ENCODE assay signal across 12 cellular contexts in the genomic region with DNA sequence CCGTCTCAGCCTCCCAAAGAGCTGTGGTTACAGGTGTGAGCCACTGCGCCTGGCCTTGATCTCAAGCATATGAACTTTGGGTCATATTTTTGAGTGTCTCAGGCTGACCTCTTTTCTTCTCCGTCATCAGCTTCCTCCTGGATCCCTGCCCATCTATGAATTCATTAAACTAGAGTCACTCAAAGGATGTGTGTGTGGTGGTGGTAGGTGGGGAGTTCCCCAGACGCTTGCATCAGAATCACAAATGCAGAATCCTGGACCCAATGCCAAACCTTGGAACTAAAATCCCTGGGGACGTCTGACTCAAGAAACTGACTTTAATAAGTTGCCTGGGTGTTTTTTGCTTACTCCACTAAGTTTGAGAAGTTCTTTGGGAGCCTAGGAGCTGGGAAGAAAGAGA. TPM values are rescaled to one million over a fixed set of nuclear protein-coding genes. Genes with fewer than 3 reads are reported as not detected.
DNase-seq lines count a peak whose midpoint lies in the region; ATAC-seq, FAIRE-seq and TF ChIP-seq lines count a peak whose summit lies in the region.
"Had no signal": no experiment of that assay in that cellular context is flagged by ENCODE, and none has a peak within 500 bp of the region (broad histone marks: within the 10 kb centered on the region; RNA-seq: fewer than 3 reads in every experiment).

No MANE protein-coding gene starts in this region.

- H3K4me2 ChIP-seq in GM12878 (ENCODE audit: control insufficient read depth, insufficient read depth), result no peak overlapping the region

- CTCF ChIA-PET in activated CD8-positive, alpha-beta T cell treated with anti-CD3 and anti-CD28 coated beads for 36 hours (lab: Charles Lee), result interaction anchor here (1.5 kb wide), 1 partner anchor 16 kb away, joined by 4 read pairs; no protein-coding TSS in a partner anchor
- CTCF ChIA-PET in activated CD8-positive, alpha-beta T cell treated with anti-CD3 and anti-CD28 coated beads, Interleukin-2, amount 10 ng/mL, durations not matched to agents 7 days and 5 days (lab: Charles Lee), result no interaction called here
- CTCF ChIA-PET in GM12878 (lab: Yijun Ruan, JAX), result interaction anchor here (1.0 kb wide), 1 partner anchor 15 kb away, joined by 4 read pairs; no protein-coding TSS in a partner anchor

- no peak overlapping the region for H3K4me3 Mint-ChIP-seq in activated CD8-positive, alpha-beta T cell treated with anti-CD3 and anti-CD28 coated beads for 36 hours
- H3K4me3 Mint-ChIP-seq in activated CD8-positive, alpha-beta T cell treated with anti-CD3 and anti-CD28 coated beads, Interleukin-2, amount 10 ng/mL, durations not matched to agents 7 days and 5 days, result no peak overlapping the region
- H3K4me3 Mint-ChIP-seq: activated T-cell treated with anti-CD3 and anti-CD28 coated beads, Interleukin-2, amount 50 U/mL, for 24 hours; B cell had no signal

- no peak overlapping the region for H3K9ac ChIP-seq in GM12878 (ENCODE audit: control insufficient read depth, insufficient read depth, low read length)

- FAIRE-seq in GM12878 (lab: Jason Lieb, UNC), result no peak

- H3K36me3 ChIP-seq in GM12878 (ENCODE audit: control insufficient read depth in 2 of 2, insufficient read depth in 2 of 2, low read length in 1 of 2), result no peaks in the 10 kb centered on the region
- H3K36me3 ChIP-seq in uterus, result no peaks in the 10 kb centered on the region
- H3K36me3 ChIP-seq: upper lobe of left lung had no signal

- DNase-seq in activated CD8-positive, alpha-beta T cell treated with anti-CD3 and anti-CD28 coated beads for 36 hours, result peak; percentile 62
- no peak for DNase-seq in activated CD8-positive, alpha-beta T cell treated with anti-CD3 and anti-CD28 coated beads, Interleukin-2, amount 10 ng/mL, durations not matched to agents 7 days and 5 days
- no peak for DNase-seq in GM12878 (ENCODE audit: low read depth, low spot score)
- DNase-seq in right cardiac atrium, result peak in 2 of 3 donors; percentile 35 to 39
- DNase-seq in uterus, result peak; percentile 37 to 71
- DNase-seq in NCI-H524 (lab: John Stamatoyannopoulos, UW), result no peak
- DNase-seq: activated T-cell treated with anti-CD3 and anti-CD28 coated beads, Interleukin-2, amount 50 U/mL, for 24 hours; NCI-H2029 treated with DMSO at 0.1 percent for 48 hours had no signal

- peak overlapping the region; percentile 60 for H3K27ac Mint-ChIP-seq in activated CD8-positive, alpha-beta T cell treated with anti-CD3 and anti-CD28 coated beads for 36 hours
- H3K27ac Mint-ChIP-seq in activated CD8-positive, alpha-beta T cell treated with anti-CD3 and anti-CD28 coated beads, Interleukin-2, amount 10 ng/mL, durations not matched to agents 7 days and 5 days, result no peak overlapping the region
- H3K27ac Mint-ChIP-seq: activated T-cell treated with anti-CD3 and anti-CD28 coated beads, Interleukin-2, amount 50 U/mL, for 24 hours; B cell had no signal

- intact Hi-C loops in activated CD8-positive, alpha-beta T cell treated with anti-CD3 and anti-CD28 coated beads for 36 hours (cut with micrococcal nuclease), result no loop called here
- intact Hi-C loops in GM12878 (cut with micrococcal nuclease; ENCODE audit: unreplicated experiment), result loop anchor here (1.0 kb wide), 1 partner anchor 280 kb away; no protein-coding TSS in a partner anchor
- intact Hi-C loops in right cardiac atrium (cut with DNase I), result loop anchor here in 1 of 4 donors (5.0 kb wide), 1 partner anchor 217 kb away; no protein-coding TSS in a partner anchor
- intact Hi-C loops in uterus (cut with DNase I; ENCODE audit: low total_unique reads), result no loop called here

- RAD21 ChIA-PET in GM12878 (lab: Charles Lee; ENCODE audit: unreplicated experiment), result interaction anchor here (0.8 to 1.5 kb wide), 3 partner anchors 16 to 125 kb away, joined by 3 to 7 read pairs (median 3); no protein-coding TSS in a partner anchor

- SMC1A ChIA-PET in GM12878 (lab: Charles Lee; ENCODE audit: uncharacterized antibody, unreplicated experiment), result interaction anchor here (1.2 to 1.8 kb wide), 9 partner anchors 11 to 135 kb away, joined by 3 to 5 read pairs (median 4); no protein-coding TSS in a partner anchor

- POLR2A ChIA-PET in activated CD8-positive, alpha-beta T cell treated with anti-CD3 and anti-CD28 coated beads for 36 hours (lab: Charles Lee), result no interaction called here
- POLR2A ChIA-PET in activated CD8-positive, alpha-beta T cell treated with anti-CD3 and anti-CD28 coated beads, Interleukin-2, amount 10 ng/mL, durations not matched to agents 7 days and 5 days (lab: Charles Lee), result no interaction called here
- POLR2A ChIA-PET in GM12878 (lab: Charles Lee), result interaction anchor here (0.9 kb wide), 1 partner anchor 172 kb away, joined by 3 read pairs; no protein-coding TSS in a partner anchor

- no peaks in the 10 kb centered on the region for H3K79me2 ChIP-seq in GM12878 (ENCODE audit: control insufficient read depth, insufficient read depth, low read length)

- H3K4me3 ChIP-seq in GM12878 (no peak overlapping the region), right cardiac atrium (ENCODE audit: low read length) (no peak overlapping the region), uterus (no peak overlapping the region)
- H3K4me3 ChIP-seq: upper lobe of left lung had no signal

- WGBS in GM12878 (ENCODE audit: insufficient coverage, insufficient replicate concordance, low lambda C conversion rate, missing lambda C conversion rate), result 22% methylated on average over 5 of the region's 5 CpGs
- 39% methylated on average over 5 of the region's 5 CpGs for WGBS in right cardiac atrium

- peak; percentile 26 for ATAC-seq in activated CD8-positive, alpha-beta T cell treated with anti-CD3 and anti-CD28 coated beads for 36 hours
- ATAC-seq in activated CD8-positive, alpha-beta T cell treated with anti-CD3 and anti-CD28 coated beads, Interleukin-2, amount 10 ng/mL, durations not matched to agents 7 days and 5 days, result no peak
- ATAC-seq in GM12878 (peak; percentile 30), right cardiac atrium (peak in 1 of 2 donors; percentile 5), HG02870 (IDR thresholded peaks at IDR 0.05; ENCODE audit: unreplicated experiment) (no peak), HG02981 (IDR thresholded peaks at IDR 0.05; ENCODE audit: unreplicated experiment) (no peak)

- in situ Hi-C loops in GM12878 (cut with MboI), result no loop called here

- no TSS peak for BruUV-seq in GM12878 (replicated peaks; lab: Mats Ljungman, UMichigan)

- H3K27me3 Mint-ChIP-seq in activated CD8-positive, alpha-beta T cell treated with anti-CD3 and anti-CD28 coated beads for 36 hours, result peaks cover 36% of the 10 kb centered on the region
- peaks cover 33% of the 10 kb centered on the region for H3K27me3 Mint-ChIP-seq in activated CD8-positive, alpha-beta T cell treated with anti-CD3 and anti-CD28 coated beads, Interleukin-2, amount 10 ng/mL, durations not matched to agents 7 days and 5 days (ENCODE audit: low read depth)

- TF ChIP-seq RAD21 in GM12878 (IDR thresholded peaks at IDR 0.05; ENCODE audit: insufficient read depth, low read depth, low read length), result peak; percentile 10; the same call in 1 of the 2 replicates

- H3K4me1 Mint-ChIP-seq in activated CD8-positive, alpha-beta T cell treated with anti-CD3 and anti-CD28 coated beads for 36 hours (ENCODE audit: low read depth), result peaks cover 37% of the 10 kb centered on the region
- peaks cover 13% of the 10 kb centered on the region for H3K4me1 Mint-ChIP-seq in activated CD8-positive, alpha-beta T cell treated with anti-CD3 and anti-CD28 coated beads, Interleukin-2, amount 10 ng/mL, durations not matched to agents 7 days and 5 days (ENCODE audit: low read depth)

- no peak for TF ChIP-seq CTCF in activated CD8-positive, alpha-beta T cell treated with anti-CD3 and anti-CD28 coated beads for 36 hours (IDR thresholded peaks at IDR 0.05)
- no peak for TF ChIP-seq CTCF in GM12878 (IDR thresholded peaks at IDR 0.05 in 2 of 3, conservative IDR thresholded peaks at IDR 0.05 in 1 of 3; ENCODE audit: control insufficient read depth in 2 of 3, extremely low read depth in 1 of 3, insufficient read depth in 1 of 3, low read depth in 3 of 3, low read length in 3 of 3)
- no peak for TF ChIP-seq CTCF in uterus (IDR thresholded peaks at IDR 0.05)

- H3K27me3 ChIP-seq in GM12878 (replicated peaks in 1 of 2; ENCODE audit: control insufficient read depth in 2 of 2, insufficient read depth in 2 of 2, low read length in 1 of 2) (peaks cover 0 to 9% of the 10 kb centered on the region in 2 experiments; a peak in 2 of 4 replicates), right cardiac atrium (ENCODE audit: control insufficient read depth, insufficient read depth) (no peaks in the 10 kb centered on the region), uterus (no peaks in the 10 kb centered on the region)

- no peak overlapping the region for H2AFZ ChIP-seq in GM12878 (ENCODE audit: control insufficient read depth, low read depth, low read length)

- H3K9me3 ChIP-seq in GM12878 (replicated peaks; ENCODE audit: control insufficient read depth, insufficient read depth, low read length), result no peaks in the 10 kb centered on the region
- H3K9me3 ChIP-seq in right cardiac atrium (ENCODE audit: control insufficient read depth, low read length), result no peaks in the 10 kb centered on the region
- H3K9me3 ChIP-seq in uterus, result no peaks in the 10 kb centered on the region
- H3K9me3 ChIP-seq: upper lobe of left lung had no signal

- H3K27ac ChIP-seq in GM12878 (ENCODE audit: control insufficient read depth, insufficient read depth), result no peak overlapping the region
- no peak overlapping the region for H3K27ac ChIP-seq in right cardiac atrium (ENCODE audit: low read length)
- H3K27ac ChIP-seq in uterus, result peak overlapping the region in 1 of 2 donors; percentile 60
- H3K27ac ChIP-seq: upper lobe of left lung had no signal

- no peak for TF ChIP-seq EP300 in GM12878 (IDR thresholded peaks at IDR 0.05; ENCODE audit: borderline replicate concordance in 1 of 2, control insufficient read depth in 1 of 2, low read depth in 2 of 2, low read length in 2 of 2)

- H3K4me1 ChIP-seq in GM12878 (ENCODE audit: control insufficient read depth, insufficient read depth, low read length) (0 out of 2 replicates have a peak, but pooled peaks cover 2% of the 10 kb centered on the region), right cardiac atrium (ENCODE audit: control insufficient read depth, insufficient read depth, low read length) (peaks cover 7% of the 10 kb centered on the region), uterus (no peaks in the 10 kb centered on the region)

- H3K36me3 Mint-ChIP-seq in activated CD8-positive, alpha-beta T cell treated with anti-CD3 and anti-CD28 coated beads for 36 hours (ENCODE audit: low read depth), result no peaks in the 10 kb centered on the region
- H3K36me3 Mint-ChIP-seq in activated CD8-positive, alpha-beta T cell treated with anti-CD3 and anti-CD28 coated beads, Interleukin-2, amount 10 ng/mL, durations not matched to agents 7 days and 5 days (ENCODE audit: low read depth), result peaks cover 4% of the 10 kb centered on the region

- TF ChIP-seq POLR2A in GM12878 (IDR thresholded peaks at IDR 0.05; ENCODE audit: low read depth, low read length) (no peak), uterus (IDR thresholded peaks at IDR 0.05) (no peak)

- H4K20me1 ChIP-seq in GM12878 (ENCODE audit: control insufficient read depth, insufficient read depth), result no peaks in the 10 kb centered on the region

- H3K9me3 Mint-ChIP-seq in activated CD8-positive, alpha-beta T cell treated with anti-CD3 and anti-CD28 coated beads for 36 hours, result no peaks in the 10 kb centered on the region
- no peaks in the 10 kb centered on the region for H3K9me3 Mint-ChIP-seq in activated CD8-positive, alpha-beta T cell treated with anti-CD3 and anti-CD28 coated beads, Interleukin-2, amount 10 ng/mL, durations not matched to agents 7 days and 5 days (ENCODE audit: insufficient read depth)
- H3K9me3 Mint-ChIP-seq: activated T-cell treated with anti-CD3 and anti-CD28 coated beads, Interleukin-2, amount 50 U/mL, for 24 hours had no signal

RNA-seq across cellular contexts. Expression of gene CREB5, which starts 6.7 kb away (rescaled TPM):
- total RNA-seq in activated CD8-positive, alpha-beta T cell treated with anti-CD3 and anti-CD28 coated beads for 36 hours, result 1 to 10 TPM; 1.2 to 1.5 TPM
- not detected for total RNA-seq in activated CD8-positive, alpha-beta T cell treated with anti-CD3 and anti-CD28 coated beads, Interleukin-2, amount 10 ng/mL, durations not matched to agents 7 days and 5 days
- 709 and 724 TPM in 2 replicates for total RNA-seq in GM12878 (2013; cell fraction: nucleolus; rRNA removed)
- 74.1 and 75.6 TPM in 2 replicates for total RNA-seq in GM12878 (2014; rRNA removed)
- total RNA-seq in GM12878 (2014; rRNA removed; fragmentation: Illumina TruSeq; extraction: Trizol), result 50.0 and 61.2 TPM in 2 replicates
- 65.7 and 66.8 TPM in 2 replicates for total RNA-seq in GM12878 (2021)
- 6.7 TPM for polyA plus RNA-seq in GM12878 (2011; ENCODE audit: low read depth)
- polyA plus RNA-seq in GM12878 (2011; rRNA removed), result 42.0 and 60.2 TPM in 2 replicates
- 54.0 and 54.3 TPM in 2 replicates for polyA plus RNA-seq in GM12878 (2011; cell fraction: cytosol; rRNA removed)
- polyA plus RNA-seq in GM12878 (2011; cell fraction: nucleus; rRNA removed), result 268 and 302 TPM in 2 replicates
- 8.8 and 12.5 TPM in 2 replicates for polyA plus RNA-seq in GM12878 (2012)
- 50.9 and 64.8 TPM in 2 replicates for polyA plus RNA-seq in GM12878 (2014; fragmentation: Illumina TruSeq; extraction: Trizol)
- polyA plus RNA-seq in GM12878 (2014; fragmentation: Nextera tagmentation; extraction: Ambion mirVana), result 10 to 100 TPM; 12.9 to 29.2 TPM
- polyA plus RNA-seq in GM12878 (2014; rRNA removed), result 46.9 and 55.0 TPM in 2 replicates
- 10 to 100 TPM; 50.6 to 57.0 TPM for polyA plus RNA-seq in GM12878 (2016; fragmentation: Nextera tagmentation; extraction: Ambion mirVana)
- polyA minus RNA-seq in GM12878 (2011; rRNA and poly(A)+ RNA removed), result 136 and 141 TPM in 2 replicates
- polyA minus RNA-seq in GM12878 (2011; cell fraction: cytosol; rRNA and poly(A)+ RNA removed), result 24.7 TPM in 2 replicates
- polyA minus RNA-seq in GM12878 (2011; cell fraction: nucleus; rRNA and poly(A)+ RNA removed), result 193 and 361 TPM in 2 replicates
- total RNA-seq in right cardiac atrium, result 10 to 100 TPM in 1 of 4 donors, 1 to 10 TPM in 3; 4.0 to 10.8 (median 9.0) TPM
- polyA plus RNA-seq in right cardiac atrium, result 20.4 TPM
- total RNA-seq in uterus, result 10 to 100 TPM in 3 of 4 donors, 1 to 10 TPM in 1; 7.1 to 40.2 (median 23.9) TPM

Comparison
In these comparisons a context has a peak if more than half of its experiments do, and no peak if none do; other contexts are left out.
1. ATAC-seq: peak in activated CD8-positive, alpha-beta T cell treated with anti-CD3 and anti-CD28 coated beads for 36 hours (single experiment) and GM12878 (single experiment); none in activated CD8-positive, alpha-beta T cell treated with anti-CD3 and anti-CD28 coated beads, Interleukin-2, amount 10 ng/mL, durations not matched to agents 7 days and 5 days (single experiment), HG02870 (single experiment) and HG02981 (single experiment).
2. DNase-seq: peak in activated CD8-positive, alpha-beta T cell treated with anti-CD3 and anti-CD28 coated beads for 36 hours (single experiment), right cardiac atrium (2 of 3) and uterus (2 of 2); none in activated CD8-positive, alpha-beta T cell treated with anti-CD3 and anti-CD28 coated beads, Interleukin-2, amount 10 ng/mL, durations not matched to agents 7 days and 5 days (single experiment), GM12878 (single experiment) and NCI-H524 (0 of 2).